1 cellular context compared by ENCODE assay signal in the genomic region with DNA sequence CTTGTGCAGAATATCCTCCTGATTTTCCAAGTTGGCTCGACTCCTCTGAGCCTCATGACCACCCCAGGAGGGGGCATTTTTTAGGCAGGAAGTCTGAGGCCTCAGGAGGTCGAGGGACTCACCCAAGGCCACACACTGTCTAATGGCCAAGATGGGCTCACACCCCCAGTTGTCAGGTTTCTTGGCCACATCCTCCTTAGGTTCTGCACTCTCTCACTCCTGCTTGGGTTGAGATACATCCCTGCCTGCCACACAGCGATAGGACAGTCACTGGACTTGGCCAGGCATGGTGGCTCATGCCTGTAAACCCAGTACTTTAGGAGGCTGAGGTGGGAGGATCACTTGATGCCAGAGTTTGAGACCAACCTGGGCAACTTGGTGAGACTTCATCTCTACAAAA.
TF ChIP-seq lines count a peak whose summit lies in the region.

No MANE protein-coding gene starts in this region.

TF ChIP-seq in H1, 55 proteins besides CTCF, POLR2A, EP300 and RAD21:
- no peak for TF ChIP-seq SP4 (IDR thresholded peaks at IDR 0.05; ENCODE audit: low read length)
